In the genomic region with DNA sequence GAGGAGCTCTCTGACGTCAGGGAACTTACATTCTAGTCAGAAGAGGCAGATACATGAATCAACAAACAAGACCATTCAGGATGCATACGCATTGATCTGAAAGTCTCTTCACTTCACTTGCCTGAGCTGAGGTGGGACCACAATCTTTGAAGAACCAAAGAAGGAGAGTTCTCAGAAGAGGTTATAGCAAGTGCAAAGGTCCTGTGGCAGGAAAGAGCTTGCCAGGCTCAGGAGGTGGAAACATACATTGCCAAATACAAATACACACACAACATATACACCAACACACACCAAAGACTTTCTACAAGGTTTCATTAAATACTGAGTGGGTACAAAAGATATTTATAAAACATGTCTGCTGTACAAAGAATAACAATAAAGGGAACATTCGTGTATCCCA, we compare ENCODE assay signal across 10 cellular contexts.
"Had no signal": no experiment of that assay in that cellular context is flagged by ENCODE, and none has a peak within 500 bp of the region (broad histone marks: within the 10 kb centered on the region; RNA-seq: fewer than 3 reads in every experiment).

No MANE protein-coding gene starts in this region.

- H3K4me3 Mint-ChIP-seq: IgD-negative memory B cell had no signal

- H3K4me1 Mint-ChIP-seq: IgD-negative memory B cell had no signal

- H3K27ac Mint-ChIP-seq: IgD-negative memory B cell had no signal

- FAIRE-seq: HepG2, HTR-8/SVneo had no signal

- H3K4me2 ChIP-seq: KMS-11 had no signal

- H3K9ac ChIP-seq: KMS-11 had no signal

- DNase-seq: IMR-90, Karpas-422, Kasumi-1, KBM-7, KG1 had no signal

- ATAC-seq: HepG2 had no signal

- H3K27ac ChIP-seq: HL-60, KMS-11 had no signal

- H3K27me3 Mint-ChIP-seq: IgD-negative memory B cell had no signal
